Comparison of ENCODE assay signal across 26 cellular contexts in the genomic region with DNA sequence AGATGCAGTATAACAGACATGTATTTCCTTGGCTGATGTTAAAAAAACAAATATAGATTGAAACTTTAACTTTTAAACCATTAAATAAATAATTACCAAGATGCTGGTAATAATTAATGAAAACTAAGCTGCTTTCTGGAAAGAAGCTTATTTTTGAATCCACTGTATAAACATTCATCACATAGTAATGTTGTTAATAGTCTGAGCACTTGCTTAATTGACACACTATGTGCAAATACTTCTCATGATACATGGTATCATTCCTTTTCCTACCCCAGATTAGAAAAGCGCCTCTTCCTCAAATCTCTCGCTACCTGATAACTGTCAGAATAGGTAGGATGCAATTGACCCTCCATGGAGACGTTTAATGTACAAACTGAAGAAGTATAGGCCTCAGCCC.
"Had no signal": no experiment of that assay in that cellular context is flagged by ENCODE, and none has a peak within 500 bp of the region (broad histone marks: within the 10 kb centered on the region; RNA-seq: fewer than 3 reads in every experiment).

No MANE protein-coding gene starts in this region.

- ATAC-seq: esophagus mucosa; heart right ventricle; left cardiac atrium; lower lobe of right lung; sciatic nerve; stimulated activated naive B cell treated with anti-CD40 and anti-IgM and Interleukin-4, amounts not matched to agents 10 μg/mL and 1 μg/mL and 100 μg/mL, for 72 hours had no signal

- H3K9me3 ChIP-seq: heart right ventricle, left ventricle myocardium inferior, lower lobe of right lung, prostate gland, spleen, stomach, thoracic aorta, transverse colon had no signal

- H3K4me1 ChIP-seq: lower lobe of right lung, prostate gland, spleen, transverse colon had no signal

- H3K36me3 ChIP-seq: heart right ventricle, left ventricle myocardium inferior, lower lobe of right lung, prostate gland, spleen, thoracic aorta, transverse colon had no signal

- H3K27ac ChIP-seq: heart right ventricle, left ventricle myocardium inferior, lower lobe of right lung, parathyroid adenoma, prostate gland, spleen, stomach, thoracic aorta, transverse colon had no signal

- DNase-seq: cortex of kidney; dorsolateral prefrontal cortex; effector CD8-positive, alpha-beta T cell; heart right ventricle; hypothalamus; left cardiac atrium; left ventricle myocardium inferior; lower lobe of right lung; mesendoderm; naive B cell; nephron progenitor cell; retina; spleen; stimulated activated CD4-positive, alpha-beta T cell treated with anti-CD3 and anti-CD28 coated beads, Interleukin-15, amount 100 ng/mL, for 24 hours; stimulated activated CD4-positive, alpha-beta T cell treated with anti-CD3 and anti-CD28 coated beads, Interleukin-2, amount 100 ng/mL, for 24 hours; stimulated activated CD4-positive, alpha-beta T cell treated with anti-CD3 and anti-CD28 coated beads, Interleukin-4, amount 100 ng/mL, for 4 hours; stimulated activated naive B cell treated with anti-CD40 and anti-IgM and Interleukin-4, amounts not matched to agents 10 μg/mL and 1 μg/mL and 100 μg/mL, for 72 hours; stomach; substantia nigra; transverse colon had no signal

- FAIRE-seq: frontal cortex had no signal

- H3K4me3 ChIP-seq: dorsolateral prefrontal cortex, heart right ventricle, left ventricle myocardium inferior, lower lobe of right lung, prostate gland, spleen, stomach, thoracic aorta, transverse colon had no signal

- H3K9ac ChIP-seq: parathyroid adenoma had no signal
